1 cellular context compared by ENCODE assay signal in the genomic region with DNA sequence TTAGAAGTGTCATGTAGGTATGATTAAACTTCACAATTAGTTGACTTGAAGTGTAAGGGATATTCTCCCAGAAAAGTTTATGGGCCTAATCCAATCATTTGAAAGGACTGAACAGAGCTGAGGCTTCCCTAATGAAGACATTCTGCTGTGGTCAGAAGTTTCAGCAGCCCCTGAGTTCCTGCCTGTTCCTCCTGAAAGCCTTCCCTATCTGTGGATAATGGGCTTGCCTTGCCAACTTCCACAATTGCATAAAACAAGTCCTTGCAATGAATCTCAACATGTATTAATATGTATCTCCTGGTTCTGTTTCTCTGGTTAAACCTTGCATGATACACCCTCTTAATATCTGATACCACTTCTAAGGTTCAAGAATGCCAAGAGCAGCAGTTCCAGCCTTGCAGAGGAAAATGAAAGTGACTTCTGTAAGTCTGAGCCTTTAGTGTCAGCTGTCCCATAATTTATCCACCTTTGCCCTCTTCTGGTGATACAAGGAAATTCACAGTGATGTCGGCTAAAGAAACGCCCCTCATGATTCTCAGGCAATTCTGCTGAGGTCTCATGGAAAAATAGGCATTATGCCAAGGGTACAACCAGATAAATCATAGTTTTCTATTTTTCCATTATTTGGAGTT.
TF ChIP-seq lines count a peak whose summit lies in the region.

No MANE protein-coding gene starts in this region.

TF ChIP-seq in IMR-90, 13 proteins besides CTCF, POLR2A, EP300 and RAD21 (continued from another document):
- TF ChIP-seq CEBPB (IDR thresholded peaks at IDR 0.05; ENCODE audit: low read depth, low read length) (no peak), MAZ (IDR thresholded peaks at IDR 0.05; ENCODE audit: borderline replicate concordance, low read depth, low read length) (no peak), RCOR1 (IDR thresholded peaks at IDR 0.05; ENCODE audit: insufficient replicate concordance, low read length) (no peak), SMC3 (IDR thresholded peaks at IDR 0.05; ENCODE audit: low read depth, low read length) (no peak), NFE2L2 (IDR thresholded peaks at IDR 0.05; ENCODE audit: low read depth, low read length) (no peak), MXI1 (IDR thresholded peaks at IDR 0.05; ENCODE audit: borderline replicate concordance, low read depth, low read length) (no peak), BHLHE40 (IDR thresholded peaks at IDR 0.05; ENCODE audit: low read depth, low read length) (no peak)
- TF ChIP-seq, protein P1, sequence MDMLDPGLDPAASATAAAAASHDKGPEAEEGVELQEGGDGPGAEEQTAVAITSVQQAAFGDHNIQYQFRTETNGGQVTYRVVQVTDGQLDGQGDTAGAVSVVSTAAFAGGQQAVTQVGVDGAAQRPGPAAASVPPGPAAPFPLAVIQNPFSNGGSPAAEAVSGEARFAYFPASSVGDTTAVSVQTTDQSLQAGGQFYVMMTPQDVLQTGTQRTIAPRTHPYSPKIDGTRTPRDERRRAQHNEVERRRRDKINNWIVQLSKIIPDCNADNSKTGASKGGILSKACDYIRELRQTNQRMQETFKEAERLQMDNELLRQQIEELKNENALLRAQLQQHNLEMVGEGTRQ (IDR thresholded peaks at IDR 0.05; ENCODE audit: low read depth, low read length), result no peak
- TF ChIP-seq, protein P2, sequence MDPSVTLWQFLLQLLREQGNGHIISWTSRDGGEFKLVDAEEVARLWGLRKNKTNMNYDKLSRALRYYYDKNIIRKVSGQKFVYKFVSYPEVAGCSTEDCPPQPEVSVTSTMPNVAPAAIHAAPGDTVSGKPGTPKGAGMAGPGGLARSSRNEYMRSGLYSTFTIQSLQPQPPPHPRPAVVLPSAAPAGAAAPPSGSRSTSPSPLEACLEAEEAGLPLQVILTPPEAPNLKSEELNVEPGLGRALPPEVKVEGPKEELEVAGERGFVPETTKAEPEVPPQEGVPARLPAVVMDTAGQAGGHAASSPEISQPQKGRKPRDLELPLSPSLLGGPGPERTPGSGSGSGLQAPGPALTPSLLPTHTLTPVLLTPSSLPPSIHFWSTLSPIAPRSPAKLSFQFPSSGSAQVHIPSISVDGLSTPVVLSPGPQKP (IDR thresholded peaks at IDR 0.05; ENCODE audit: borderline replicate concordance, low read depth, low read length), result no peak
